ENCODE assay signal across 1 cellular context in genomic region chr2:218998414-218999002, GRCh38.
TF ChIP-seq lines count a peak whose summit lies in the region.

No MANE protein-coding gene starts in this region.

TF ChIP-seq in GM23338, 12 proteins besides CTCF, POLR2A, EP300 and RAD21 (continued from another document):
- TF ChIP-seq REST (IDR thresholded peaks at IDR 0.05; ENCODE audit: unreplicated experiment) (no peak), NANOG (IDR thresholded peaks at IDR 0.05; ENCODE audit: borderline replicate concordance) (no peak), EZH2 (IDR thresholded peaks at IDR 0.05; ENCODE audit: low read depth, unreplicated experiment) (peak; percentile 72), ZNF331 (CRISPR knock-in tag; IDR thresholded peaks at IDR 0.05; ENCODE audit: low read depth) (no peak), CREB1 (CRISPR knock-in tag; IDR thresholded peaks at IDR 0.05; ENCODE audit: low read depth) (no peak)
